Comparison of ENCODE assay signal across 10 cellular contexts in genomic region chr3:141414800-141415462, GRCh38. TPM values are rescaled to one million over a fixed set of nuclear protein-coding genes. Genes with fewer than 3 reads are reported as not detected.
A peak's percentile ranks its signal among the peaks of the same experiment; 100 is the strongest.
DNase-seq lines count a peak whose midpoint lies in the region; ATAC-seq and TF ChIP-seq lines count a peak whose summit lies in the region.
"Had no signal": no experiment of that assay in that cellular context is flagged by ENCODE, and none has a peak within 500 bp of the region (broad histone marks: within the 10 kb centered on the region; RNA-seq: fewer than 3 reads in every experiment).

No MANE protein-coding gene starts in this region.

- H3K27ac Mint-ChIP-seq in CD4-positive, CD25-positive, alpha-beta regulatory T cell = peak overlapping the region; percentile 97 to 99 (median 99)
- H3K27ac Mint-ChIP-seq in naive thymus-derived CD8-positive, alpha-beta T cell = peak overlapping the region; percentile 94 to 99 (median 98)
- H3K27ac Mint-ChIP-seq in WTC11 = no peak overlapping the region
- H3K27ac Mint-ChIP-seq: mesothelial cell of epicardium had no signal

- TF ChIP-seq POLR2A in breast epithelium (IDR thresholded peaks at IDR 0.05) = no peak

- CTCF ChIA-PET in WTC11 (lab: Charles Lee) = no interaction called here

- no peaks in the 10 kb centered on the region for H3K9me3 Mint-ChIP-seq in CD4-positive, CD25-positive, alpha-beta regulatory T cell
- no peaks in the 10 kb centered on the region for H3K9me3 Mint-ChIP-seq in naive thymus-derived CD8-positive, alpha-beta T cell
- H3K9me3 Mint-ChIP-seq in WTC11 = peaks cover 4% of the 10 kb centered on the region; the same call in 1 of the 2 replicates
- H3K9me3 Mint-ChIP-seq: mesothelial cell of epicardium had no signal

- no peak overlapping the region; the same call in 1 of the 2 replicates for H3K9ac ChIP-seq in MM.1S (ENCODE audit: low read length)

- no peaks in the 10 kb centered on the region for H3K9me2 ChIP-seq in MM.1S (replicated peaks; ENCODE audit: insufficient read depth, low read length)

- no peak for TF ChIP-seq CTCF in MM.1S (IDR thresholded peaks at IDR 0.05; ENCODE audit: low read length)
- TF ChIP-seq CTCF in breast epithelium (IDR thresholded peaks at IDR 0.05) = no peak
- no peak for TF ChIP-seq CTCF in WTC11 (IDR thresholded peaks at IDR 0.05)

- H3K27ac ChIP-seq in CD4-positive, CD25-positive, alpha-beta regulatory T cell (ENCODE audit: insufficient read depth, low read length, poor library complexity, severe bottlenecking) = peak overlapping the region; percentile 92
- H3K27ac ChIP-seq in MM.1S (ENCODE audit: low read length) = peak overlapping the region; percentile 98; the same call in 1 of the 2 replicates
- H3K27ac ChIP-seq in breast epithelium = peak overlapping the region; percentile 97 to 99

- H3F3A ChIP-seq in MM.1S (ENCODE audit: insufficient read depth, low read length) = peaks cover 98% of the 10 kb centered on the region

- H3K4me1 Mint-ChIP-seq in CD4-positive, CD25-positive, alpha-beta regulatory T cell = peaks cover 30 to 93% (median 74%) of the 10 kb centered on the region in 4 donors
- H3K4me1 Mint-ChIP-seq in naive thymus-derived CD8-positive, alpha-beta T cell = peaks cover 38 to 92% (median 83%) of the 10 kb centered on the region in 4 donors
- peaks cover 25% of the 10 kb centered on the region for H3K4me1 Mint-ChIP-seq in WTC11

- H3K4me3 ChIP-seq in CD4-positive, CD25-positive, alpha-beta regulatory T cell (ENCODE audit: low read depth, low read length) = peak overlapping the region; percentile 76
- H3K4me3 ChIP-seq in MM.1S (ENCODE audit: low read length) = no peak overlapping the region
- no peak overlapping the region for H3K4me3 ChIP-seq in breast epithelium

- no peak overlapping the region for H2AFZ ChIP-seq in MM.1S (ENCODE audit: low read length)

- H3K36me3 Mint-ChIP-seq in CD4-positive, CD25-positive, alpha-beta regulatory T cell = peaks cover 45% of the 10 kb centered on the region
- H3K36me3 Mint-ChIP-seq in naive thymus-derived CD8-positive, alpha-beta T cell = peaks cover 0 to 27% (median 18%) of the 10 kb centered on the region in 3 donors
- H3K36me3 Mint-ChIP-seq in WTC11 = no peaks in the 10 kb centered on the region

- ATAC-seq in CD4-positive, CD25-positive, alpha-beta regulatory T cell (ENCODE audit: low read depth in 2 of 2) = no peak
- ATAC-seq in naive thymus-derived CD8-positive, alpha-beta T cell = no peak
- ATAC-seq in WTC11 = no peak

- H3K4me2 ChIP-seq in MM.1S (ENCODE audit: low read depth, low read length) = peak overlapping the region; percentile 61

- DNase-seq in CD4-positive, CD25-positive, alpha-beta regulatory T cell = no peak
- DNase-seq in MM.1S = no peak
- DNase-seq in breast epithelium (ENCODE audit: low spot score in 2 of 2) = no peak
- no peak for DNase-seq in naive thymus-derived CD8-positive, alpha-beta T cell
- DNase-seq in WTC11 (ENCODE audit: low spot score) = no peak
- no peak for DNase-seq in NCI-H2227 (lab: John Stamatoyannopoulos, UW; ENCODE audit: unreplicated experiment)
- DNase-seq in NCI-H2171 treated with DMSO at 0.1 percent for 48 hours (lab: John Stamatoyannopoulos, UW) = no peak
- no peak for DNase-seq in DMS53 treated with DMSO at 0.1 percent for 48 hours (lab: John Stamatoyannopoulos, UW; ENCODE audit: unreplicated experiment)
- DNase-seq: DMS153 had no signal

- POLR2A ChIA-PET in naive thymus-derived CD8-positive, alpha-beta T cell (lab: Charles Lee) = no interaction called here
- POLR2A ChIA-PET in WTC11 (lab: Charles Lee) = no interaction called here

- peaks cover 37% of the 10 kb centered on the region for H4K20me1 ChIP-seq in MM.1S (ENCODE audit: insufficient read depth, low read length)

- H3K36me3 ChIP-seq in CD4-positive, CD25-positive, alpha-beta regulatory T cell (ENCODE audit: control insufficient read depth, insufficient read depth, low read length) = peaks cover 40% of the 10 kb centered on the region
- peaks cover 60% of the 10 kb centered on the region for H3K36me3 ChIP-seq in MM.1S (replicated peaks; ENCODE audit: insufficient read depth, low read length)
- no peaks in the 10 kb centered on the region for H3K36me3 ChIP-seq in breast epithelium

- H3K4me1 ChIP-seq in CD4-positive, CD25-positive, alpha-beta regulatory T cell (ENCODE audit: control insufficient read depth, insufficient read depth, low read length, poor library complexity, severe bottlenecking) = peaks cover 62% of the 10 kb centered on the region
- H3K4me1 ChIP-seq in MM.1S (ENCODE audit: low read length) = peaks cover 94% of the 10 kb centered on the region
- H3K4me1 ChIP-seq in breast epithelium = peaks cover 7 to 31% of the 10 kb centered on the region in 2 donors

- peaks cover 100% of the 10 kb centered on the region for H3K79me2 ChIP-seq in MM.1S (ENCODE audit: low read length)

- H3K9me3 ChIP-seq in CD4-positive, CD25-positive, alpha-beta regulatory T cell (ENCODE audit: control insufficient read depth in 2 of 2, low read length in 2 of 2) = no peaks in the 10 kb centered on the region
- no peaks in the 10 kb centered on the region for H3K9me3 ChIP-seq in MM.1S (replicated peaks; ENCODE audit: insufficient read depth, low read length)
- no peaks in the 10 kb centered on the region for H3K9me3 ChIP-seq in breast epithelium

- no peaks in the 10 kb centered on the region for H3K27me3 ChIP-seq in CD4-positive, CD25-positive, alpha-beta regulatory T cell (ENCODE audit: control insufficient read depth, insufficient read depth, low read length)
- H3K27me3 ChIP-seq in MM.1S (replicated peaks; ENCODE audit: insufficient read depth, low read length) (no peaks in the 10 kb centered on the region), breast epithelium (no peaks in the 10 kb centered on the region)

- no peaks in the 10 kb centered on the region for H3K27me3 Mint-ChIP-seq in CD4-positive, CD25-positive, alpha-beta regulatory T cell
- no peaks in the 10 kb centered on the region for H3K27me3 Mint-ChIP-seq in naive thymus-derived CD8-positive, alpha-beta T cell
- peaks cover 14% of the 10 kb centered on the region for H3K27me3 Mint-ChIP-seq in WTC11 (ENCODE audit: low read depth)

- intact Hi-C loops in breast epithelium (cut with DNase I; ENCODE audit: low total_unique reads) = no loop called here

- H3K4me3 Mint-ChIP-seq in CD4-positive, CD25-positive, alpha-beta regulatory T cell = peak overlapping the region; percentile 48 to 89 (median 85)
- peak overlapping the region in 8 of 10 donors; percentile 36 to 88 (median 80) for H3K4me3 Mint-ChIP-seq in naive thymus-derived CD8-positive, alpha-beta T cell
- no peak overlapping the region for H3K4me3 Mint-ChIP-seq in WTC11
- H3K4me3 Mint-ChIP-seq: mesothelial cell of epicardium had no signal

TF ChIP-seq in WTC11, 78 proteins besides CTCF, POLR2A, EP300 and RAD21 (continues in another document):
- TF ChIP-seq, protein P1, sequence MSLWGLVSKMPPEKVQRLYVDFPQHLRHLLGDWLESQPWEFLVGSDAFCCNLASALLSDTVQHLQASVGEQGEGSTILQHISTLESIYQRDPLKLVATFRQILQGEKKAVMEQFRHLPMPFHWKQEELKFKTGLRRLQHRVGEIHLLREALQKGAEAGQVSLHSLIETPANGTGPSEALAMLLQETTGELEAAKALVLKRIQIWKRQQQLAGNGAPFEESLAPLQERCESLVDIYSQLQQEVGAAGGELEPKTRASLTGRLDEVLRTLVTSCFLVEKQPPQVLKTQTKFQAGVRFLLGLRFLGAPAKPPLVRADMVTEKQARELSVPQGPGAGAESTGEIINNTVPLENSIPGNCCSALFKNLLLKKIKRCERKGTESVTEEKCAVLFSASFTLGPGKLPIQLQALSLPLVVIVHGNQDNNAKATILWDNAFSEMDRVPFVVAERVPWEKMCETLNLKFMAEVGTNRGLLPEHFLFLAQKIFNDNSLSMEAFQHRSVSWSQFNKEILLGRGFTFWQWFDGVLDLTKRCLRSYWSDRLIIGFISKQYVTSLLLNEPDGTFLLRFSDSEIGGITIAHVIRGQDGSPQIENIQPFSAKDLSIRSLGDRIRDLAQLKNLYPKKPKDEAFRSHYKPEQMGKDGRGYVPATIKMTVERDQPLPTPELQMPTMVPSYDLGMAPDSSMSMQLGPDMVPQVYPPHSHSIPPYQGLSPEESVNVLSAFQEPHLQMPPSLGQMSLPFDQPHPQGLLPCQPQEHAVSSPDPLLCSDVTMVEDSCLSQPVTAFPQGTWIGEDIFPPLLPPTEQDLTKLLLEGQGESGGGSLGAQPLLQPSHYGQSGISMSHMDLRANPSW (CRISPR knock-in tag; conservative IDR thresholded peaks at IDR 0.05; ENCODE audit: low read depth) = no peak
- no peak for TF ChIP-seq ZNF425 (CRISPR knock-in tag; conservative IDR thresholded peaks at IDR 0.05)
- TF ChIP-seq ELF4 (CRISPR knock-in tag; IDR thresholded peaks at IDR 0.05; ENCODE audit: low read depth) = no peak
- TF ChIP-seq CREB1 (CRISPR knock-in tag; IDR thresholded peaks at IDR 0.05) = no peak

RNA-seq across cellular contexts. Expression of gene ZBTB38, which starts 46.6 kb away (rescaled TPM):
- 75.7 TPM for total RNA-seq in CD4-positive, CD25-positive, alpha-beta regulatory T cell
- 100 to 1,000 TPM in 2 of 4 donors, 10 to 100 TPM in 2; 65.0 to 148 (median 116) TPM for polyA plus RNA-seq in CD4-positive, CD25-positive, alpha-beta regulatory T cell
- 100 to 1,000 TPM; 126 to 238 (median 138) TPM for total RNA-seq in breast epithelium
- total RNA-seq in naive thymus-derived CD8-positive, alpha-beta T cell = 10 to 100 TPM; 48.3 to 49.7 TPM
- 100 to 1,000 TPM in 1 of 3 donors, 10 to 100 TPM in 2; 56.5 to 118 (median 60.8) TPM for polyA plus RNA-seq in naive thymus-derived CD8-positive, alpha-beta T cell
- 10.5 to 12.3 TPM (median 11.6 TPM) in 3 replicates for total RNA-seq in WTC11 (2021)
